In the genomic region with DNA sequence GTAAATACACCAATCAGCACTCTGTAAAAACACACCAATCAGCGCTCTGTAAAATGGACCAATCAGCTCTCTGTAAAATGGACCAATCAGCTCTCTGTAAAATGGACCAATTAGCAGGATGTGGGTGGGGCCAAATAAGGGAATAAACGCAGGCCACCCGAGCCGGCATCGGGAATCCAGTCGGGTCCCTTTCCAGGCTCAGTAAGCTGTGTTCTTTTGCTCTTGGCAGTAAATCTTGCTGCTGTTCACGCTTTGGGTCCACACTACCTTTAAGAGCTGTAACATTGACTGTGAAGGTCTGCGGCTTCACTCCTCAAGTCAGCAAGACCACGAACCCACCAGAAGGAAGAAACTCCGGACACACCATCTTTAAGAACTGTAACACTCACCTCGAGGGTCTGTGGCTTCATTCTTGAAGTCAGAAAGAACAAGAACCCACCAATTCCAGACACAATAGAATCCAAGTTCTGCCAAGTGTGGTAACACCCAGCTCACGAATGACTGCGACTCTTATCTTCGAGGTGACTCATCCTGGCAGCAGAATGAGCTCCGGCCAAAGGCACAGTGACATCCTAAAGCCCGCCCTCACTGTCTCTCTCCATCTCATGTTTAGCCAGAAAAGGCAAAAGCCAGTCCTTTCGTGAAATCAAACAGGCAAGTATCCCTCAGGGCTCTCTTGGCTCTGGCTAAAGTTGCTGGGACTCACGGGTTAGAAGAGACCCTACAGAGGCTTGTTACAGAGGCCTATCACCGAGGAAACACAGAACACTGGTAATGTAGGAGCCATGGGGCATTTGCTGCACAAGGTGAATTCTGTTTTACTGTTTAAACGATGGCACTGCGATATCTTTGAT, we compare ENCODE assay signal across 14 cellular contexts.
A peak's percentile ranks its signal among the peaks of the same experiment; 100 is the strongest.
DNase-seq lines count a peak whose midpoint lies in the region; ATAC-seq, FAIRE-seq and TF ChIP-seq lines count a peak whose summit lies in the region.
"Had no signal": no experiment of that assay in that cellular context is flagged by ENCODE, and none has a peak within 500 bp of the region (broad histone marks: within the 10 kb centered on the region; RNA-seq: fewer than 3 reads in every experiment).

No MANE protein-coding gene starts in this region.

- no peak for TF ChIP-seq POLR2A in H54 (IDR thresholded peaks at IDR 0.05; ENCODE audit: low read depth, low read length)

- no peaks in the 10 kb centered on the region for H3K9me3 ChIP-seq in SJSA1 (replicated peaks)

- peak; percentile 69 for DNase-seq in H54 (ENCODE audit: insufficient read length, low spot score)
- peak; percentile 47 to 66 for DNase-seq in SJSA1 (ENCODE audit: low read depth in 1 of 2, low spot score in 2 of 2)
- peak; percentile 23 for DNase-seq in fibroblast of villous mesenchyme (ENCODE audit: low read depth)
- DNase-seq in posterior vena cava (ENCODE audit: low spot score), result peak; percentile 86
- no peak for DNase-seq in stimulated activated CD4-positive, alpha-beta T cell treated with anti-CD3 and anti-CD28 coated beads, Interleukin-2, amount 100 ng/mL, for 24 hours
- no peak for DNase-seq in stimulated activated effector memory CD8-positive, alpha-beta T cell treated with anti-CD3 and anti-CD28 coated beads, Interleukin-12 subunit alpha, Interleukin-12 subunit beta, amount 100 ng/mL, for 72 hours (ENCODE audit: low spot score in 2 of 2)
- no peak for DNase-seq in GM19239 (ENCODE audit: insufficient read length, low spot score)
- no peak for DNase-seq in NCI-H345 treated with DMSO at 0.1 percent for 48 hours (lab: John Stamatoyannopoulos, UW; ENCODE audit: unreplicated experiment)
- DNase-seq: COR-L47; effector CD4-positive, alpha-beta T cell; NCI-H1105 treated with DMSO at 0.1 percent for 48 hours; T-helper 1 cell had no signal

- FAIRE-seq in H54 (lab: Jason Lieb, UNC) (no peak), GM19239 (lab: Jason Lieb, UNC) (no peak)
- FAIRE-seq: GM12891 had no signal

- no peaks in the 10 kb centered on the region for H3K4me1 Mint-ChIP-seq in stimulated activated effector memory CD8-positive, alpha-beta T cell treated with anti-CD3 and anti-CD28 coated beads, Interleukin-12 subunit alpha, Interleukin-12 subunit beta, amount 100 ng/mL, for 72 hours

- ATAC-seq in stimulated activated effector memory CD8-positive, alpha-beta T cell treated with anti-CD3 and anti-CD28 coated beads, Interleukin-12 subunit alpha, Interleukin-12 subunit beta, amount 100 ng/mL, for 72 hours, result no peak

- H3K36me3 ChIP-seq in SJSA1, result no peaks in the 10 kb centered on the region

- peaks cover 10% of the 10 kb centered on the region for H3K4me1 ChIP-seq in SJSA1 (replicated peaks)

- no peak overlapping the region for H3K27ac Mint-ChIP-seq in stimulated activated effector memory CD8-positive, alpha-beta T cell treated with anti-CD3 and anti-CD28 coated beads, Interleukin-12 subunit alpha, Interleukin-12 subunit beta, amount 100 ng/mL, for 72 hours
- H3K27ac Mint-ChIP-seq: activated naive CD8-positive, alpha-beta T cell had no signal

- TF ChIP-seq CTCF in fibroblast of villous mesenchyme (IDR thresholded peaks at IDR 0.05; ENCODE audit: insufficient read depth, low read depth, low read length), result no peak

- no peaks in the 10 kb centered on the region for H3K9me3 Mint-ChIP-seq in stimulated activated effector memory CD8-positive, alpha-beta T cell treated with anti-CD3 and anti-CD28 coated beads, Interleukin-12 subunit alpha, Interleukin-12 subunit beta, amount 100 ng/mL, for 72 hours

- H3K4me3 ChIP-seq in SJSA1, result no peak overlapping the region
- no peak overlapping the region for H3K4me3 ChIP-seq in fibroblast of villous mesenchyme (ENCODE audit: low read depth, low read length)

- intact Hi-C loops in posterior vena cava (cut with DNase I), result no loop called here

- no peak overlapping the region for H3K27ac ChIP-seq in SJSA1

- H3K4me3 Mint-ChIP-seq in stimulated activated effector memory CD8-positive, alpha-beta T cell treated with anti-CD3 and anti-CD28 coated beads, Interleukin-12 subunit alpha, Interleukin-12 subunit beta, amount 100 ng/mL, for 72 hours, result no peak overlapping the region
- H3K4me3 Mint-ChIP-seq: activated naive CD8-positive, alpha-beta T cell had no signal

- H3K27me3 ChIP-seq in SJSA1 (replicated peaks), result no peaks in the 10 kb centered on the region

- no peaks in the 10 kb centered on the region for H3K36me3 Mint-ChIP-seq in stimulated activated effector memory CD8-positive, alpha-beta T cell treated with anti-CD3 and anti-CD28 coated beads, Interleukin-12 subunit alpha, Interleukin-12 subunit beta, amount 100 ng/mL, for 72 hours
- H3K36me3 Mint-ChIP-seq: activated naive CD8-positive, alpha-beta T cell had no signal

Comparison
In these comparisons a context has a peak if more than half of its experiments do, and no peak if none do; other contexts are left out.
1. DNase-seq: peak in H54 (single experiment), SJSA1 (2 of 2), fibroblast of villous mesenchyme (single experiment) and posterior vena cava (single experiment); none in stimulated activated CD4-positive, alpha-beta T cell treated with anti-CD3 and anti-CD28 coated beads, Interleukin-2, amount 100 ng/mL, for 24 hours (0 of 2), stimulated activated effector memory CD8-positive, alpha-beta T cell treated with anti-CD3 and anti-CD28 coated beads, Interleukin-12 subunit alpha, Interleukin-12 subunit beta, amount 100 ng/mL, for 72 hours (0 of 2), GM19239 (single experiment) and NCI-H345 treated with DMSO at 0.1 percent for 48 hours (single experiment).